ENCODE assay signal across 8 cellular contexts in the genomic region with DNA sequence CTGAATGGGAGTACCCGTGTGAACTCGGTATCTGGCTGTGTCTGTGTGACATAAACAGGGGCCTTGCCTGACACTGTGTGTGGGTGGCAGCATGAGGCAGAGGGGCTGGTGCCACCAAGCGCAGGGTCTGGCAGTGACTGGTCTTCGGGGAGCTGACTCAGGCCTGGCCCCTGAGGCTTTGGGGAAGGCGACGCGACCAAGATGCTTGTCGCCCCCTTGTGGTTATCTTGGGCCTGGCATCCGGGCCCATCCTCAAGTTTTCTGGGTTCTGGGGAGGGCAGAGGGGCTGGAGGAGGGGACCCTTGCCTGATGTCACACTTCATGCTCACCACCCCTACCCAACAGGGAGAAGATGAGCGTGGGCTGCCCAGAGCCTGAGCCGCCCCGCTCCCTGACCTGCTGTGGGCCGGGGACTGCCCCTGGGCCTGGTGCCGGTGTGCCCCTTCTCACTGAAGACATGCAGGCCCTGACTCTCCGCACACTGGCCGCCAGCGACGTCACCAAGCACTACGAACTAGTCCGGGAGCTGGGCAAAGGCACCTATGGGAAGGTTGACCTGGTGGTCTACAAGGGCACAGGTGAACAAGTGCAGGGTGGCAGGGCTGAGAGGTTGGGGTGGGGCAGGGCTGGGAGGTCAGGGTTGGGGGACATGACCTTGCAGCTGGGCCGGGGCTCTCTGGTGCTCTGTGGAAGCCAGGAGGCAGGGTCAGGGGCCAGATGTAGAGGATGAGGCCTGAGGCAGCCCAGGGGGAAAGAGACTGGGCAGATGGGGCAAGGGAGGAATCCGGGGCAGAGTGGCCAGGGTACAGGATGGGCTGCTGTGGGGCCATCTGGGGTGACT. TPM values are rescaled to one million over a fixed set of nuclear protein-coding genes. Genes with fewer than 3 reads are reported as not detected.
DNase-seq lines count a peak whose midpoint lies in the region; ATAC-seq and TF ChIP-seq lines count a peak whose summit lies in the region.

No MANE protein-coding gene starts in this region.

- intact Hi-C loops in heart left ventricle (cut with DNase I): loop anchor here in 9 of 10 donors (1.0 to 10.0 kb wide), 6 partner anchors 39 to 288 kb away; no protein-coding TSS in a partner anchor
- intact Hi-C loops in sciatic nerve (cut with DNase I): loop anchor here (5.0 kb wide), 1 partner anchor 40 kb away; no protein-coding TSS in a partner anchor
- intact Hi-C loops in lower leg skin (cut with DNase I; ENCODE audit: low total_unique reads): no loop called here

- TF ChIP-seq CTCF in heart left ventricle (IDR thresholded peaks at IDR 0.05): peak; percentile 65 to 87 (median 80)
- TF ChIP-seq CTCF in lower leg skin (IDR thresholded peaks at IDR 0.05): no peak

- no peaks in the 10 kb centered on the region for H3K27me3 Mint-ChIP-seq in activated naive CD4-positive, alpha-beta T cell treated with anti-CD3 and anti-CD28 coated beads, Interleukin-2, amount 10 ng/mL, durations not matched to agents 7 days and 5 days

- no peak for TF ChIP-seq POLR2A in heart left ventricle (IDR thresholded peaks at IDR 0.05)
- TF ChIP-seq POLR2A in lower leg skin (IDR thresholded peaks at IDR 0.05): no peak

- H3K27me3 ChIP-seq in heart left ventricle: no peaks in the 10 kb centered on the region

- ATAC-seq in heart left ventricle (peak in 3 of 4 donors; percentile 40 to 54 (median 52)), sciatic nerve (peak; percentile 49), HG03045 (IDR thresholded peaks at IDR 0.05; ENCODE audit: unreplicated experiment) (no peak)

- DNase-seq in AG08396 (ENCODE audit: low spot score): peak; percentile 80
- peak; percentile 69 for DNase-seq in GM19240 (ENCODE audit: insufficient read length, low spot score)
- DNase-seq in SK-MEL-5 (ENCODE audit: low read depth, low spot score): peak; percentile 59
- DNase-seq in activated naive CD4-positive, alpha-beta T cell treated with anti-CD3 and anti-CD28 coated beads, Interleukin-2, amount 10 ng/mL, durations not matched to agents 7 days and 5 days: peak; percentile 80
- DNase-seq in heart left ventricle: peak; percentile 28 to 79 (median 44)
- no peak for DNase-seq in sciatic nerve (ENCODE audit: low spot score)
- no peak for DNase-seq in lower leg skin (ENCODE audit: low spot score in 2 of 2)

- H3K4me1 Mint-ChIP-seq in activated naive CD4-positive, alpha-beta T cell treated with anti-CD3 and anti-CD28 coated beads, Interleukin-2, amount 10 ng/mL, durations not matched to agents 7 days and 5 days: peaks cover 13% of the 10 kb centered on the region

- in situ Hi-C loops in SK-MEL-5 (cut with HindIII; ENCODE audit: low pct_unique_long_range_greater_than_20kb, low sequenced_read_pairs): no loop called here

- H3K4me3 Mint-ChIP-seq in activated naive CD4-positive, alpha-beta T cell treated with anti-CD3 and anti-CD28 coated beads, Interleukin-2, amount 10 ng/mL, durations not matched to agents 7 days and 5 days: no peak overlapping the region

- 52 to 58% (median 54%) methylated on average over 16 to 22 of the region's 22 CpGs for WGBS in heart left ventricle, 4 donors
- 56 to 76% methylated on average over 10 to 22 of the region's 22 CpGs for WGBS in lower leg skin, 2 donors

- CTCF ChIA-PET in activated naive CD4-positive, alpha-beta T cell treated with anti-CD3 and anti-CD28 coated beads, Interleukin-2, amount 10 ng/mL, durations not matched to agents 7 days and 5 days (lab: Charles Lee): interaction anchor here (0.6 to 8.9 kb wide), 15 partner anchors 8 to 166 kb away, joined by 3 to 109 read pairs (median 4); partner anchors contain the start of gene SBK1

- no peaks in the 10 kb centered on the region for H3K36me3 ChIP-seq in heart left ventricle

- no peak overlapping the region for H3K4me3 ChIP-seq in heart left ventricle
- no peak overlapping the region for H3K4me3 ChIP-seq in lower leg skin (ENCODE audit: low read depth, poor library complexity, severe bottlenecking)

- no peaks in the 10 kb centered on the region for H3K9me3 Mint-ChIP-seq in activated naive CD4-positive, alpha-beta T cell treated with anti-CD3 and anti-CD28 coated beads, Interleukin-2, amount 10 ng/mL, durations not matched to agents 7 days and 5 days

- no peak overlapping the region for H3K27ac Mint-ChIP-seq in activated naive CD4-positive, alpha-beta T cell treated with anti-CD3 and anti-CD28 coated beads, Interleukin-2, amount 10 ng/mL, durations not matched to agents 7 days and 5 days

- H3K27ac ChIP-seq in heart left ventricle: no peak overlapping the region

- peaks cover 0 to 7% (median 0%) of the 10 kb centered on the region in 12 donors for H3K4me1 ChIP-seq in heart left ventricle

- H3K36me3 Mint-ChIP-seq in activated naive CD4-positive, alpha-beta T cell treated with anti-CD3 and anti-CD28 coated beads, Interleukin-2, amount 10 ng/mL, durations not matched to agents 7 days and 5 days: peaks cover 2% of the 10 kb centered on the region

- no peaks in the 10 kb centered on the region for H3K9me3 ChIP-seq in heart left ventricle

RNA-seq across cellular contexts. Expression of gene SBK1, which starts 24.9 kb away (rescaled TPM):
- total RNA-seq in SK-MEL-5 (2014; rRNA removed; shearing (Covaris generic)): 0.19 and 0.37 TPM in 2 replicates
- polyA plus RNA-seq in SK-MEL-5 (2015; cell fraction: cytosol; rRNA removed): 1.4 and 2.2 TPM in 2 replicates
- 0.60 and 0.62 TPM in 2 replicates for polyA plus RNA-seq in SK-MEL-5 (2015; cell fraction: nucleus; rRNA removed)
- 1 to 10 TPM in 8 of 9 donors, under 1 TPM in 1; 0.94 to 6.1 (median 2.4) TPM for total RNA-seq in heart left ventricle
- polyA plus RNA-seq in heart left ventricle: 1 to 10 TPM in 1 of 2 donors, under 1 TPM in 1; 0.69 to 2.9 TPM
- 0.62 TPM for total RNA-seq in sciatic nerve
- total RNA-seq in lower leg skin: 1 to 10 TPM; 1.3 to 2.7 (median 1.8) TPM

RNA-seq across cellular contexts. Expression of gene NPIPB6, which starts 46.0 kb away (rescaled TPM):
- 0.55 TPM in 1 of 2 replicates, not detected in the other for total RNA-seq in SK-MEL-5 (2014; rRNA removed; shearing (Covaris generic))
- 0.10 TPM in 1 of 2 replicates, not detected in the other for polyA plus RNA-seq in SK-MEL-5 (2015; cell fraction: cytosol; rRNA removed)
- polyA plus RNA-seq in SK-MEL-5 (2015; cell fraction: nucleus; rRNA removed): 0.64 and 0.72 TPM in 2 replicates
- 1 to 10 TPM in 1 of 9 donors, under 1 TPM in 4, not detected in 4; 0.58 to 1.1 (median 0.72) TPM for total RNA-seq in heart left ventricle
- under 1 TPM; 0.10 to 0.42 TPM for polyA plus RNA-seq in heart left ventricle
- total RNA-seq in sciatic nerve: 8.5 TPM
- 10 to 100 TPM in 1 of 4 donors, 1 to 10 TPM in 3; 1.5 to 10.2 (median 3.6) TPM for total RNA-seq in lower leg skin

Comparison
In these comparisons a context has a peak if more than half of its experiments do, and no peak if none do; other contexts are left out.
1. DNase-seq: peak in AG08396 (single experiment), GM19240 (single experiment), SK-MEL-5 (single experiment), activated naive CD4-positive, alpha-beta T cell treated with anti-CD3 and anti-CD28 coated beads, Interleukin-2, amount 10 ng/mL, durations not matched to agents 7 days and 5 days (single experiment) and heart left ventricle (5 of 5); none in sciatic nerve (single experiment) and lower leg skin (0 of 2).
2. CTCF ChIP-seq: peak in heart left ventricle (12 of 12); none in lower leg skin (0 of 3).